Comparison of ENCODE assay signal across 1 cellular context in the genomic region with DNA sequence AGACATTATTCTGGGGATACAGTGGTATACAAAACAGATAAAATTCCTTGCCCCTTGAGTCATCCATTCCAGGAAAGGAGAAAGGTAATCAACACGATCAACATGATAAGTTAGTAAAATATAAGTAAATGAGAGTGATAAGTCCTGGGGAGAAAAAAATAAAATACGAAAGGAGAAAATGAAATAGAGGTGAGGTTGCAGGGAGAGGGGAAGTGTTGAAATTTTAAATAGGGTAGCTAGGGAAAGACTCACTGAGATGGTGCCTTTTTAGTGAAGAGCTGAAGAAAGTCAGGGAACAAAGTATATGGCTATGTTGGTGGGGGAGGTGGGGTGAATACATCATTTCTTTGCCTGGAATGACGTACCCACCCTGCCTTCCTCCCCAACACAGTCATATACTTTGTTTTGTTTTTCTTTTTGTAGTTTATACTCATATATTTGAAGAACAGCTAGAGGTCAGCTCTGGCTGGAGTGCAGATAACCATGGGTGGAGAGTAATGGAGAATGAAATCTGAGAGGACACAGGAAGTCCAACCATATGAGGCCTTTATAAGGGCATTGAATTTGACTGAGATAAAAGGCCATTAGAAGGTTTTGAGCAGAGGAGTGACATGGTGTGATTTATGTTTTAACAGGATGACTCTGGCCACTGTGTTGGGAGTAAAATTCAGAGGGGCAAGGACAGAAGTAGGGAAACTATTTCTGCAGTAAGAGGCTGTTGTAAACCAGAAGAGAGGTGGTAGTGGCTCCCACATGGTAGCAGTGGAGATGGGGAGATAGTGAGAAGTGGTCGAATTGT.
TF ChIP-seq lines count a peak whose summit lies in the region.

No MANE protein-coding gene starts in this region.

TF ChIP-seq in K562, 482 proteins besides CTCF, POLR2A, EP300 and RAD21 (continued from another document and continues in another):
- TF ChIP-seq, protein P1, sequence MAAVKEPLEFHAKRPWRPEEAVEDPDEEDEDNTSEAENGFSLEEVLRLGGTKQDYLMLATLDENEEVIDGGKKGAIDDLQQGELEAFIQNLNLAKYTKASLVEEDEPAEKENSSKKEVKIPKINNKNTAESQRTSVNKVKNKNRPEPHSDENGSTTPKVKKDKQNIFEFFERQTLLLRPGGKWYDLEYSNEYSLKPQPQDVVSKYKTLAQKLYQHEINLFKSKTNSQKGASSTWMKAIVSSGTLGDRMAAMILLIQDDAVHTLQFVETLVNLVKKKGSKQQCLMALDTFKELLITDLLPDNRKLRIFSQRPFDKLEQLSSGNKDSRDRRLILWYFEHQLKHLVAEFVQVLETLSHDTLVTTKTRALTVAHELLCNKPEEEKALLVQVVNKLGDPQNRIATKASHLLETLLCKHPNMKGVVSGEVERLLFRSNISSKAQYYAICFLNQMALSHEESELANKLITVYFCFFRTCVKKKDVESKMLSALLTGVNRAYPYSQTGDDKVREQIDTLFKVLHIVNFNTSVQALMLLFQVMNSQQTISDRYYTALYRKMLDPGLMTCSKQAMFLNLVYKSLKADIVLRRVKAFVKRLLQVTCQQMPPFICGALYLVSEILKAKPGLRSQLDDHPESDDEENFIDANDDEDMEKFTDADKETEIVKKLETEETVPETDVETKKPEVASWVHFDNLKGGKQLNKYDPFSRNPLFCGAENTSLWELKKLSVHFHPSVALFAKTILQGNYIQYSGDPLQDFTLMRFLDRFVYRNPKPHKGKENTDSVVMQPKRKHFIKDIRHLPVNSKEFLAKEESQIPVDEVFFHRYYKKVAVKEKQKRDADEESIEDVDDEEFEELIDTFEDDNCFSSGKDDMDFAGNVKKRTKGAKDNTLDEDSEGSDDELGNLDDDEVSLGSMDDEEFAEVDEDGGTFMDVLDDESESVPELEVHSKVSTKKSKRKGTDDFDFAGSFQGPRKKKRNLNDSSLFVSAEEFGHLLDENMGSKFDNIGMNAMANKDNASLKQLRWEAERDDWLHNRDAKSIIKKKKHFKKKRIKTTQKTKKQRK (IDR thresholded peaks at IDR 0.05; ENCODE audit: borderline replicate concordance, low read depth, low read length): no peak
- no peak; the same call in 1 of the 2 replicates for TF ChIP-seq GATA2 (CRISPR knock-in tag; IDR thresholded peaks at IDR 0.05)
- TF ChIP-seq ZNF586 (CRISPR knock-in tag; conservative IDR thresholded peaks at IDR 0.05): no peak
- TF ChIP-seq CBX8 (IDR thresholded peaks at IDR 0.05; ENCODE audit: borderline replicate concordance, extremely low read depth, low read depth, low read length, poor library complexity, severe bottlenecking): no peak
- peak; percentile 50; the same call in 1 of the 2 replicates for TF ChIP-seq ZBTB40 (IDR thresholded peaks at IDR 0.05)
- TF ChIP-seq ZBTB40 (CRISPR knock-in tag; IDR thresholded peaks at IDR 0.05): no peak
- no peak for TF ChIP-seq HCFC1 (IDR thresholded peaks at IDR 0.05; ENCODE audit: low read depth, low read length)
- TF ChIP-seq HDAC2 (IDR thresholded peaks at IDR 0.05): peak; percentile 47; the same call in 1 of the 2 replicates
- TF ChIP-seq, protein P2, sequence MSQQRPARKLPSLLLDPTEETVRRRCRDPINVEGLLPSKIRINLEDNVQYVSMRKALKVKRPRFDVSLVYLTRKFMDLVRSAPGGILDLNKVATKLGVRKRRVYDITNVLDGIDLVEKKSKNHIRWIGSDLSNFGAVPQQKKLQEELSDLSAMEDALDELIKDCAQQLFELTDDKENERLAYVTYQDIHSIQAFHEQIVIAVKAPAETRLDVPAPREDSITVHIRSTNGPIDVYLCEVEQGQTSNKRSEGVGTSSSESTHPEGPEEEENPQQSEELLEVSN (IDR thresholded peaks at IDR 0.05; ENCODE audit: borderline replicate concordance in 1 of 2, extremely low read depth in 1 of 2, insufficient read depth in 1 of 2, insufficient read length in 1 of 2, low read depth in 1 of 2, low read length in 1 of 2, poor library complexity in 1 of 2, severe bottlenecking in 1 of 2): no peak
- TF ChIP-seq DNMT1 (IDR thresholded peaks at IDR 0.05): no peak
- TF ChIP-seq, protein P3, sequence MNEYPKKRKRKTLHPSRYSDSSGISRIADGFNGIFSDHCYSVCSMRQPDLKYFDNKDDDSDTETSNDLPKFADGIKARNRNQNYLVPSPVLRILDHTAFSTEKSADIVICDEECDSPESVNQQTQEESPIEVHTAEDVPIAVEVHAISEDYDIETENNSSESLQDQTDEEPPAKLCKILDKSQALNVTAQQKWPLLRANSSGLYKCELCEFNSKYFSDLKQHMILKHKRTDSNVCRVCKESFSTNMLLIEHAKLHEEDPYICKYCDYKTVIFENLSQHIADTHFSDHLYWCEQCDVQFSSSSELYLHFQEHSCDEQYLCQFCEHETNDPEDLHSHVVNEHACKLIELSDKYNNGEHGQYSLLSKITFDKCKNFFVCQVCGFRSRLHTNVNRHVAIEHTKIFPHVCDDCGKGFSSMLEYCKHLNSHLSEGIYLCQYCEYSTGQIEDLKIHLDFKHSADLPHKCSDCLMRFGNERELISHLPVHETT (CRISPR knock-in tag; conservative IDR thresholded peaks at IDR 0.05 in 1 of 2, IDR thresholded peaks at IDR 0.05 in 1 of 2): no peak
- no peak for TF ChIP-seq ZBTB7A (IDR thresholded peaks at IDR 0.05; ENCODE audit: borderline replicate concordance, control insufficient read depth, low read depth, low read length)
- TF ChIP-seq, protein P4, sequence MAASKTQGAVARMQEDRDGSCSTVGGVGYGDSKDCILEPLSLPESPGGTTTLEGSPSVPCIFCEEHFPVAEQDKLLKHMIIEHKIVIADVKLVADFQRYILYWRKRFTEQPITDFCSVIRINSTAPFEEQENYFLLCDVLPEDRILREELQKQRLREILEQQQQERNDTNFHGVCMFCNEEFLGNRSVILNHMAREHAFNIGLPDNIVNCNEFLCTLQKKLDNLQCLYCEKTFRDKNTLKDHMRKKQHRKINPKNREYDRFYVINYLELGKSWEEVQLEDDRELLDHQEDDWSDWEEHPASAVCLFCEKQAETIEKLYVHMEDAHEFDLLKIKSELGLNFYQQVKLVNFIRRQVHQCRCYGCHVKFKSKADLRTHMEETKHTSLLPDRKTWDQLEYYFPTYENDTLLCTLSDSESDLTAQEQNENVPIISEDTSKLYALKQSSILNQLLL (CRISPR knock-in tag; IDR thresholded peaks at IDR 0.05; ENCODE audit: borderline replicate concordance): no peak
- TF ChIP-seq THRA (IDR thresholded peaks at IDR 0.05): no peak
- TF ChIP-seq NFE2 (IDR thresholded peaks at IDR 0.05; ENCODE audit: low read depth): 0 out of 2 replicates have a peak, but pooled peaks have one; percentile 28
- no peak for TF ChIP-seq CEBPG (CRISPR knock-in tag; IDR thresholded peaks at IDR 0.05)
- TF ChIP-seq CEBPG (tag; conservative IDR thresholded peaks at IDR 0.05 in 1 of 2, IDR thresholded peaks at IDR 0.05 in 1 of 2): no peak
- 0 out of 2 replicates have a peak, but pooled peaks have one; percentile 43 for TF ChIP-seq PBX2 (CRISPR knock-in tag; IDR thresholded peaks at IDR 0.05; ENCODE audit: low read depth)
- TF ChIP-seq PBX2 (tag; conservative IDR thresholded peaks at IDR 0.05; ENCODE audit: low read depth): peak; percentile 98
- no peak for TF ChIP-seq ZNF740 (CRISPR knock-in tag; IDR thresholded peaks at IDR 0.05)
- TF ChIP-seq ZNF740 (tag; IDR thresholded peaks at IDR 0.05): no peak
- TF ChIP-seq COPS2 (conservative IDR thresholded peaks at IDR 0.05): no peak
- TF ChIP-seq CHCHD3 (CRISPR knock-in tag; IDR thresholded peaks at IDR 0.05): no peak
